ENCODE assay signal across 8 cellular contexts in the genomic region with DNA sequence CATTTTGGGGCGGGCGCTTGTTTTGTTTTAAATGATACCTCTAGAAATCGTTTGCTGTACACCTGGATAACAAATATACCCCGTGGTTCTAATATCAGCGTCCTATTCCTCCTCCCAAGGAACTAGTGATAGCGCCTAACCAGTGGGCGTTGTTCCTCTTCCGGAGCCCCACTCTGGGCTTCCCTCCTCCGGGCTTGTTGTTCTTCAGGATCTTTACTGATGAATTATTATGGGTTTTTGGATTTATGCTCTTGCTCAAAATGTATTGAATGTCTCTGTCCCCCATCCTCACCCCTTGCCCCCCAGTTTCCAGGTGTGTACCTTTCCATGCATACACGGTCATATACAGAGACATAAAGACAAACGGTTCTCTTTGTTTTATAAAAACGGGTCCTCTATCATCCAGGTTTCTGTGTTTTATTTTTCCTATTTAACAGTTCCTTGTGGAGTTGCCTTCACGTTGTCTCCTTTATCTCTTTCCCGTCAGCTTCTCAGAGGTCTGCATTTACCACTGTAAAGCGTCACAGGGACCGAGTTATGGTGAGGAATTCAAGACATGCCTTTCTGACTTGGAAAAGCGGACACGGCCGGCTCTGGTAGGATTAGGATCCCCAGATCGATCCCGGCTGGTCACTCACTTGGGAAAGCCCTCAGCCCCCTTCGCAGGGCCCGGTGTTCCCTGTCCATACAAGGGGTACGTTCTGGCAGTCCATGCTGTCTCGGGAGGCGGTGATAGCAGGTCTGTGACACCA. TPM values are rescaled to one million over a fixed set of nuclear protein-coding genes. Genes with fewer than 3 reads are reported as not detected.
DNase-seq lines count a peak whose midpoint lies in the region; ATAC-seq and TF ChIP-seq lines count a peak whose summit lies in the region.

No MANE protein-coding gene starts in this region.

- H3K36me3 ChIP-seq in SK-N-SH (replicated peaks in 1 of 2; ENCODE audit: control insufficient read depth in 1 of 2, insufficient read depth in 2 of 2, low read length in 1 of 2) (no peaks in the 10 kb centered on the region), kidney epithelial cell (ENCODE audit: control insufficient read depth, insufficient read depth, low read length) (no peaks in the 10 kb centered on the region)

- CTCF ChIA-PET in SK-N-SH (lab: Yijun Ruan, JAX) = interaction anchor here (2.2 kb wide), 1 partner anchor 61 kb away, joined by 13 read pairs; no protein-coding TSS in a partner anchor

- H3K4me2 ChIP-seq in SK-N-SH = peak overlapping the region; percentile 99

- no peak for DNase-seq in SK-N-SH
- DNase-seq in amniotic epithelial cell (ENCODE audit: low read depth) = peak; percentile 33
- no peak for DNase-seq in kidney epithelial cell (ENCODE audit: low read depth)
- DNase-seq in superior temporal gyrus (ENCODE audit: extremely low spot score) = peak; percentile 58
- no peak for DNase-seq in GM13976 (ENCODE audit: low spot score)
- no peak for DNase-seq in stimulated activated CD4-positive, alpha-beta T cell treated with anti-CD3 and anti-CD28 coated beads, Interleukin-2, amount 100 ng/mL, for 24 hours

- peak overlapping the region; percentile 98; the same call in 1 of the 2 replicates for H2AFZ ChIP-seq in SK-N-SH (ENCODE audit: low read depth)

- H3K4me1 ChIP-seq in SK-N-SH (ENCODE audit: control insufficient read depth in 1 of 2, insufficient read depth in 2 of 2, low read depth in 1 of 2, low read length in 1 of 2) = peaks cover 6 to 31% of the 10 kb centered on the region in 2 experiments; a peak in 2 of 4 replicates

- peak overlapping the region; percentile 75; the same call in 1 of the 2 replicates for H3K9ac ChIP-seq in SK-N-SH

- ATAC-seq in SK-N-SH treated with all-trans-retinoic acid at 6 μM for 48 hours (no peak), HG02678 (IDR thresholded peaks at IDR 0.05; ENCODE audit: unreplicated experiment) (no peak)

- peaks cover 17% of the 10 kb centered on the region; the same call in 1 of the 2 replicates for H3K79me2 ChIP-seq in SK-N-SH (ENCODE audit: insufficient read depth)

- no peaks in the 10 kb centered on the region for H3F3A ChIP-seq in SK-N-SH (replicated peaks; ENCODE audit: insufficient read depth)

- in situ Hi-C loops in GM13976 (cut with MboI; ENCODE audit: low sequenced_read_pairs, unreplicated experiment) = no loop called here

- H3K4me3 ChIP-seq in SK-N-SH (ENCODE audit: low read depth in 2 of 2, low read length in 1 of 2) (peak overlapping the region; percentile 90 to 97), kidney epithelial cell (ENCODE audit: low read depth, low read length) (peak overlapping the region; percentile 35)

- H3K9me2 ChIP-seq in SK-N-SH = no peaks in the 10 kb centered on the region

- TF ChIP-seq CTCF in SK-N-SH (IDR thresholded peaks at IDR 0.05) = no peak
- no peak for TF ChIP-seq CTCF in kidney epithelial cell (IDR thresholded peaks at IDR 0.05; ENCODE audit: insufficient read depth, low read length, poor library complexity, severe bottlenecking)
- TF ChIP-seq CTCF in GM13976 (IDR thresholded peaks at IDR 0.05; ENCODE audit: borderline replicate concordance, control extremely low read depth, extremely low read depth, insufficient read depth, missing control alignments) = no peak

- TF ChIP-seq EP300 in SK-N-SH (IDR thresholded peaks at IDR 0.05; ENCODE audit: borderline replicate concordance in 1 of 2, low read depth in 1 of 2, low read length in 1 of 2) = no peak

- no peaks in the 10 kb centered on the region for H3K9me3 ChIP-seq in SK-N-SH

- H3K27me3 ChIP-seq in SK-N-SH (ENCODE audit: insufficient read depth) (no peaks in the 10 kb centered on the region; the same call in 1 of the 2 replicates), kidney epithelial cell (ENCODE audit: control insufficient read depth, insufficient read depth, low read length) (no peaks in the 10 kb centered on the region)

- H3K27ac ChIP-seq in SK-N-SH (ENCODE audit: low read depth in 2 of 2, low read length in 1 of 2) = peak overlapping the region in 1 of 2 experiments; percentile 56; a peak in 1 of 4 replicates

- H4K20me1 ChIP-seq in SK-N-SH (ENCODE audit: insufficient read depth) = no peaks in the 10 kb centered on the region

- WGBS in SK-N-SH (ENCODE audit: low lambda C conversion rate) = 65% methylated on average over 24 of the region's 26 CpGs

- POLR2A ChIA-PET in SK-N-SH (lab: Yijun Ruan, JAX) = interaction anchor here (0.7 to 2.5 kb wide), 3 partner anchors 55 to 61 kb away, joined by 4 to 15 read pairs (median 7); no protein-coding TSS in a partner anchor

- TF ChIP-seq RAD21 in SK-N-SH (IDR thresholded peaks at IDR 0.05; ENCODE audit: low read length) = no peak

TF ChIP-seq in SK-N-SH, 30 proteins besides CTCF, POLR2A, EP300 and RAD21:
- TF ChIP-seq FOXJ3 (CRISPR knock-in tag; IDR thresholded peaks at IDR 0.05) (0 out of 2 replicates have a peak, but pooled peaks have one; percentile 33), RFX5 (IDR thresholded peaks at IDR 0.05; ENCODE audit: low read length) (no peak), FOXM1 (IDR thresholded peaks at IDR 0.05; ENCODE audit: low read depth) (no peak), RXRA (IDR thresholded peaks at IDR 0.05; ENCODE audit: borderline replicate concordance, low read depth) (no peak)

TF ChIP-seq in SK-N-SH treated with all-trans-retinoic acid at 6 μM for 48 hours, 23 proteins besides CTCF, POLR2A, EP300 and RAD21:
- TF ChIP-seq ZFP30 (CRISPR knock-in tag; IDR thresholded peaks at IDR 0.05) (no peak), ZNF565 (CRISPR knock-in tag; conservative IDR thresholded peaks at IDR 0.05; ENCODE audit: low read depth) (no peak), ZC3H10 (CRISPR knock-in tag; IDR thresholded peaks at IDR 0.05) (no peak), SNAI2 (CRISPR knock-in tag; IDR thresholded peaks at IDR 0.05) (no peak), CSDC2 (CRISPR knock-in tag; IDR thresholded peaks at IDR 0.05) (no peak), PATZ1 (CRISPR knock-in tag; IDR thresholded peaks at IDR 0.05; ENCODE audit: borderline replicate concordance) (no peak), ZNF8 (CRISPR knock-in tag; IDR thresholded peaks at IDR 0.05) (no peak), OSR1 (CRISPR knock-in tag; IDR thresholded peaks at IDR 0.05) (no peak), RARB (CRISPR knock-in tag; IDR thresholded peaks at IDR 0.05) (no peak), ESRRG (CRISPR knock-in tag; IDR thresholded peaks at IDR 0.05) (no peak), BACH2 (CRISPR knock-in tag; IDR thresholded peaks at IDR 0.05; ENCODE audit: borderline replicate concordance) (no peak), CREB5 (CRISPR knock-in tag; IDR thresholded peaks at IDR 0.05; ENCODE audit: low read depth) (no peak), TOX (CRISPR knock-in tag; IDR thresholded peaks at IDR 0.05; ENCODE audit: borderline replicate concordance) (no peak), PPARA (CRISPR knock-in tag; IDR thresholded peaks at IDR 0.05; ENCODE audit: borderline replicate concordance) (no peak), ARNTL (CRISPR knock-in tag; IDR thresholded peaks at IDR 0.05; ENCODE audit: borderline replicate concordance, low read depth) (no peak), ISL1 (CRISPR knock-in tag; IDR thresholded peaks at IDR 0.05) (no peak), ZFP3 (CRISPR knock-in tag; IDR thresholded peaks at IDR 0.05) (no peak)
TF ChIP-seq in SK-N-SH treated with all-trans-retinoic acid at 6 μM for 48 hours: peak in this region for 0.

RNA-seq across cellular contexts. Expression of gene PLEKHG3, which starts 0.7 kb away (rescaled TPM):
- 4.9 and 5.1 TPM in 2 replicates for polyA plus RNA-seq in SK-N-SH (2012; rRNA removed)
- polyA plus RNA-seq in SK-N-SH (2012; cell fraction: cytosol; rRNA removed) = 2.6 and 4.0 TPM in 2 replicates
- 18.3 and 21.2 TPM in 2 replicates for polyA plus RNA-seq in SK-N-SH (2012; cell fraction: nucleus; rRNA removed)
- 109 and 136 TPM in 2 replicates for total RNA-seq in kidney epithelial cell

Comparison
In these comparisons a context has a peak if more than half of its experiments do, and no peak if none do; other contexts are left out.
1. DNase-seq: peak in amniotic epithelial cell (single experiment) and superior temporal gyrus (single experiment); none in SK-N-SH (single experiment), kidney epithelial cell (single experiment), GM13976 (single experiment) and stimulated activated CD4-positive, alpha-beta T cell treated with anti-CD3 and anti-CD28 coated beads, Interleukin-2, amount 100 ng/mL, for 24 hours (0 of 2).